Comparison of ENCODE assay signal across 11 cellular contexts in genomic region chr5:172414618-172415599, GRCh38. TPM values are rescaled to one million over a fixed set of nuclear protein-coding genes. Genes with fewer than 3 reads are reported as not detected.
A peak's percentile ranks its signal among the peaks of the same experiment; 100 is the strongest.
DNase-seq lines count a peak whose midpoint lies in the region; ATAC-seq and TF ChIP-seq lines count a peak whose summit lies in the region.
"Had no signal": no experiment of that assay in that cellular context is flagged by ENCODE, and none has a peak within 500 bp of the region (broad histone marks: within the 10 kb centered on the region; RNA-seq: fewer than 3 reads in every experiment).

No MANE protein-coding gene starts in this region.

- WGBS in heart left ventricle, 4 donors = 65 to 89% (median 81%) methylated on average over 10 to 13 of the region's 13 CpGs
- 20 to 26% methylated on average over 13 of the region's 13 CpGs for WGBS in aorta, 2 donors

- H3K4me3 ChIP-seq in heart left ventricle (no peak overlapping the region), muscle layer of duodenum (ENCODE audit: low read depth in 1 of 2, low read length in 2 of 2) (peak overlapping the region in 1 of 2 donors; percentile 6), aorta (ENCODE audit: low read length in 2 of 2) (no peak overlapping the region)

- H3K36me3 ChIP-seq in heart left ventricle (peaks cover 0 to under 1% (median 0%) of the 10 kb centered on the region in 9 donors), muscle layer of duodenum (ENCODE audit: control insufficient read depth in 1 of 2, insufficient read depth in 2 of 2, low read length in 2 of 2) (no peaks in the 10 kb centered on the region), aorta (ENCODE audit: control insufficient read depth in 1 of 2, insufficient read depth in 2 of 2, low read length in 1 of 2) (no peaks in the 10 kb centered on the region)

- peaks cover 0 to 88% (median 39%) of the 10 kb centered on the region in 12 donors for H3K4me1 ChIP-seq in heart left ventricle
- peaks cover 51 to 80% of the 10 kb centered on the region in 2 donors for H3K4me1 ChIP-seq in muscle layer of duodenum (ENCODE audit: control insufficient read depth in 1 of 2, insufficient read depth in 2 of 2, low read length in 2 of 2)
- H3K4me1 ChIP-seq in aorta (ENCODE audit: control insufficient read depth in 1 of 2, insufficient read depth in 2 of 2, low read length in 2 of 2) = no peaks in the 10 kb centered on the region

- H3K27me3 ChIP-seq in heart left ventricle (no peaks in the 10 kb centered on the region), muscle layer of duodenum (ENCODE audit: low read depth, low read length) (no peaks in the 10 kb centered on the region), aorta (ENCODE audit: control insufficient read depth in 1 of 2, insufficient read depth in 2 of 2, low read length in 1 of 2) (no peaks in the 10 kb centered on the region)

- ATAC-seq in heart left ventricle (no peak), esophagus mucosa (peak; percentile 3), aorta (ENCODE audit: low FRiP score) (no peak), GM21737 (IDR thresholded peaks at IDR 0.05; ENCODE audit: unreplicated experiment) (no peak), HG03175 (IDR thresholded peaks at IDR 0.05; ENCODE audit: unreplicated experiment) (no peak)

- peak in 2 of 5 donors; percentile 58 to 67 for DNase-seq in heart left ventricle
- no peak for DNase-seq in cardiac septum (ENCODE audit: low spot score)
- DNase-seq in aorta = peak; percentile 79 to 83
- DNase-seq in stimulated activated naive CD4-positive, alpha-beta T cell (lab: John Stamatoyannopoulos, UW) = no peak
- DNase-seq: NCI-H510A; stimulated activated CD4-positive, alpha-beta T cell treated with anti-CD3 and anti-CD28 coated beads, Interleukin-1b, Interleukin-23, amount 100 ng/mL, for 48 hours; T-helper 1 cell had no signal

- TF ChIP-seq CTCF in heart left ventricle (IDR thresholded peaks at IDR 0.05) = no peak

- intact Hi-C loops in heart left ventricle (cut with DNase I) (no loop called here), cardiac septum (cut with DNase I) (no loop called here), aorta (cut with DNase I) (loop anchor here (5.0 kb wide), 1 partner anchor 37 kb away; the partner anchor contains the start of gene SH3PXD2B (in 2 of the 2))

- H3K9me3 ChIP-seq in heart left ventricle (no peaks in the 10 kb centered on the region), muscle layer of duodenum (ENCODE audit: control insufficient read depth in 1 of 2, low read length in 2 of 2) (no peaks in the 10 kb centered on the region), aorta (ENCODE audit: control insufficient read depth, low read length) (no peaks in the 10 kb centered on the region)

- TF ChIP-seq POLR2A in heart left ventricle (IDR thresholded peaks at IDR 0.05) = no peak

- H3K27ac ChIP-seq in heart left ventricle (peak overlapping the region in 7 of 12 donors; percentile 11 to 89 (median 73)), muscle layer of duodenum (ENCODE audit: low read length) (peak overlapping the region; percentile 19), aorta (ENCODE audit: low read depth in 1 of 2, low read length in 2 of 2) (no peak overlapping the region)

RNA-seq across cellular contexts. Expression of gene SH3PXD2B, which starts 39.4 kb away (rescaled TPM):
- 10 to 100 TPM in 2 of 9 donors, 1 to 10 TPM in 7; 3.3 to 22.7 (median 8.4) TPM for total RNA-seq in heart left ventricle
- 1 to 10 TPM; 1.1 to 6.9 TPM for polyA plus RNA-seq in heart left ventricle
- 5.1 TPM for total RNA-seq in cardiac septum
- 16.5 TPM for total RNA-seq in esophagus mucosa
- total RNA-seq in aorta = 10 to 100 TPM; 43.3 to 69.1 TPM
- 1 to 10 TPM; 4.5 to 7.3 TPM for polyA plus RNA-seq in aorta

Comparison
In these comparisons a context has a peak if more than half of its experiments do, and no peak if none do; other contexts are left out.
1. DNase-seq: peak in aorta (2 of 2); none in cardiac septum (single experiment) and stimulated activated naive CD4-positive, alpha-beta T cell (0 of 6).
2. H3K27ac ChIP-seq: peak in heart left ventricle (7 of 12) and muscle layer of duodenum (single experiment); none in aorta (0 of 2).
3. intact Hi-C loops: an anchor here in aorta (5.0 kb wide); none called in heart left ventricle and cardiac septum.